23 cellular contexts compared by ENCODE assay signal in the genomic region with DNA sequence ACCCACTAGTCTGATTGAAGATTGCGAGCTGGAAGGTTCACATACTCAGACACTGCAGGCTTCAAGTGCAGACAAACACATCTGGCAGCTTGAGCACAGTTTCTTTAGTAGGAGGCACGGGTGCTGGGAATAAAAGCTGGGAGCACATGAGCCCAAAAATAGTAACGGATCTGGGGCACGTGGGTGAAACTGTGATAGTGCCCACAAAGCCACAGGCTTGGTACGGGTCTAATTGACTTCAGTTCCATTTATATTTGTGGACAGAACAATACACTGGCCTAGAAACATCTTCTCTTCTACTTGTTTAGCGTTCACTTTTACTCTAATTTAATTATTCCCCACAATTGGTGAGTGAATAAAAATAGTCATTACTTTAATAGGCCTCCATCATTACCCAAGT.
DNase-seq lines count a peak whose midpoint lies in the region; ATAC-seq, FAIRE-seq and TF ChIP-seq lines count a peak whose summit lies in the region.
"Had no signal": no experiment of that assay in that cellular context is flagged by ENCODE, and none has a peak within 500 bp of the region (broad histone marks: within the 10 kb centered on the region; RNA-seq: fewer than 3 reads in every experiment).

No MANE protein-coding gene starts in this region.

- POLR2A ChIA-PET in MCF 10A (lab: Yijun Ruan, JAX) = no interaction called here

- H3K4me1 ChIP-seq in trophoblast cell (ENCODE audit: control insufficient read depth in 1 of 2, insufficient read depth in 2 of 2, low read length in 2 of 2) = no peaks in the 10 kb centered on the region

- no TSS peak for BruUV-seq in MCF 10A (replicated peaks; lab: Mats Ljungman, UMichigan)

- H4K91ac ChIP-seq in trophoblast cell (ENCODE audit: low read depth, low read length) = peak overlapping the region; percentile 47

- H2BK120ac ChIP-seq in trophoblast cell (ENCODE audit: insufficient read depth, low read length, poor library complexity) = peak overlapping the region; percentile 60

- peak; percentile 18 for FAIRE-seq in bronchial epithelial cell (lab: Jason Lieb, UNC)
- FAIRE-seq: G401.6, H1 had no signal

- no peak overlapping the region for H3K18ac ChIP-seq in trophoblast cell (ENCODE audit: low read length)

- no peak overlapping the region for H3K4me2 ChIP-seq in trophoblast cell (ENCODE audit: low read length)

- H3K9me3 Mint-ChIP-seq in progenitor cell of endocrine pancreas (ENCODE audit: low read depth) (no peaks in the 10 kb centered on the region), MCF 10A (ENCODE audit: unreplicated experiment) (no peaks in the 10 kb centered on the region)

- H3K9ac ChIP-seq in trophoblast cell (ENCODE audit: low read length) = no peak overlapping the region

- intact Hi-C loops in MCF 10A (cut with micrococcal nuclease) = no loop called here

- no peak overlapping the region for H4K12ac ChIP-seq in trophoblast cell (ENCODE audit: low read depth, low read length)

- no peaks in the 10 kb centered on the region for H3K27me3 ChIP-seq in bronchial epithelial cell (ENCODE audit: control insufficient read depth, insufficient read depth, low read length)
- H3K27me3 ChIP-seq in trophoblast cell (ENCODE audit: insufficient read depth, low read length) = no peaks in the 10 kb centered on the region

- H3K36me3 ChIP-seq in bronchial epithelial cell (ENCODE audit: control insufficient read depth, insufficient read depth, low read length) = no peaks in the 10 kb centered on the region
- no peaks in the 10 kb centered on the region for H3K36me3 ChIP-seq in trophoblast cell (ENCODE audit: control insufficient read depth in 1 of 2, insufficient read depth in 2 of 2, low read length in 2 of 2)

- no peaks in the 10 kb centered on the region for H3K9me3 ChIP-seq in trophoblast cell (ENCODE audit: insufficient read depth, low read depth, low read length)

- no peak for ATAC-seq in HG02759 (IDR thresholded peaks at IDR 0.05; ENCODE audit: unreplicated experiment)
- ATAC-seq: HCT116, Panc1 had no signal

- peak overlapping the region; percentile 35 for H2AFZ ChIP-seq in trophoblast cell (ENCODE audit: insufficient read depth, low read length, poor library complexity)

- DNase-seq in MV-4-11 (lab: John Stamatoyannopoulos, UW) (peak; percentile 9), bronchial epithelial cell (ENCODE audit: low read depth) (no peak), trophoblast cell (no peak), progenitor cell of endocrine pancreas (ENCODE audit: low spot score, unreplicated experiment) (no peak), MCF 10A (ENCODE audit: unreplicated experiment) (no peak)
- DNase-seq in stimulated activated CD4-positive, alpha-beta T cell treated with anti-CD3 and anti-CD28 coated beads, Interleukin-2, amount 100 ng/mL, for 24 hours = no peak
- DNase-seq: C1 segment of cervical spinal cord; CD4-positive, alpha-beta memory T cell; COR-L47; NCI-H1105 treated with DMSO at 0.1 percent for 48 hours; NCI-H146; NCI-H1930; NCI-H2107; NCI-H526 treated with DMSO at 0.1 percent for 48 hours; SHP77 treated with DMSO at 0.1 percent for 48 hours; SW 1271 had no signal

- H3K79me1 ChIP-seq in trophoblast cell (ENCODE audit: low read length) = no peaks in the 10 kb centered on the region

- no peak overlapping the region for H3K4ac ChIP-seq in trophoblast cell (ENCODE audit: low read depth, low read length)

- H3K14ac ChIP-seq in trophoblast cell (ENCODE audit: low read length) = no peak overlapping the region

- H4K8ac ChIP-seq in trophoblast cell (ENCODE audit: low read depth, low read length) = no peak overlapping the region

- H2BK5ac ChIP-seq in trophoblast cell (ENCODE audit: low read depth, low read length, poor library complexity) = no peak overlapping the region

- H3K23ac ChIP-seq in trophoblast cell (ENCODE audit: low read length) = no peak overlapping the region

- no peak overlapping the region for H3K27ac Mint-ChIP-seq in progenitor cell of endocrine pancreas
- H3K27ac Mint-ChIP-seq in MCF 10A (ENCODE audit: low read depth, unreplicated experiment) = no peak overlapping the region
- H3K27ac Mint-ChIP-seq: CD4-positive, alpha-beta memory T cell; IgD-negative memory B cell had no signal

- no CpG with 5 or more reads among the region's 6 CpGs for WGBS in trophoblast cell (ENCODE audit: extremely low coverage, insufficient coverage, insufficient read length)

- H3K27me3 Mint-ChIP-seq in progenitor cell of endocrine pancreas (no peaks in the 10 kb centered on the region), MCF 10A (ENCODE audit: insufficient read depth, unreplicated experiment) (no peaks in the 10 kb centered on the region)
- H3K27me3 Mint-ChIP-seq: CD4-positive, alpha-beta memory T cell; IgD-negative memory B cell had no signal

- H3K36me3 Mint-ChIP-seq in progenitor cell of endocrine pancreas (ENCODE audit: insufficient read depth) = no peaks in the 10 kb centered on the region
- H3K36me3 Mint-ChIP-seq in MCF 10A (ENCODE audit: insufficient read depth, unreplicated experiment) = no peaks in the 10 kb centered on the region
- H3K36me3 Mint-ChIP-seq: CD4-positive, alpha-beta memory T cell; IgD-negative memory B cell had no signal

- TF ChIP-seq CTCF in bronchial epithelial cell (IDR thresholded peaks at IDR 0.05; ENCODE audit: insufficient read depth, low read length, severe bottlenecking) (no peak), progenitor cell of endocrine pancreas (IDR thresholded peaks at IDR 0.05; ENCODE audit: unreplicated experiment) (no peak), MCF 10A (IDR thresholded peaks at IDR 0.05; ENCODE audit: unreplicated experiment) (no peak)

- CTCF ChIA-PET in MCF 10A (lab: Yijun Ruan, JAX) = interaction anchor here (0.6 to 1.3 kb wide), 2 partner anchors 30 to 578 kb away, joined by 3 read pairs; no protein-coding TSS in a partner anchor

- peak overlapping the region; percentile 30 for H2BK12ac ChIP-seq in trophoblast cell (ENCODE audit: low read length)

- H3K27ac ChIP-seq in trophoblast cell (ENCODE audit: low read depth, low read length) = no peak overlapping the region
- H3K27ac ChIP-seq: RWPE1 had no signal

- H3K4me3 Mint-ChIP-seq in progenitor cell of endocrine pancreas (ENCODE audit: low read depth) (no peak overlapping the region), MCF 10A (ENCODE audit: unreplicated experiment) (no peak overlapping the region)
- H3K4me3 Mint-ChIP-seq: CD4-positive, alpha-beta memory T cell; IgD-negative memory B cell had no signal

- H3K4me1 Mint-ChIP-seq in progenitor cell of endocrine pancreas (ENCODE audit: low read depth) (peaks cover 5% of the 10 kb centered on the region), MCF 10A (ENCODE audit: insufficient read depth, unreplicated experiment) (peaks cover 3% of the 10 kb centered on the region)
- H3K4me1 Mint-ChIP-seq: CD4-positive, alpha-beta memory T cell; IgD-negative memory B cell had no signal

- H3K79me2 ChIP-seq in trophoblast cell (ENCODE audit: control insufficient read depth, insufficient read depth, low read length, poor library complexity) = no peaks in the 10 kb centered on the region

- H3K4me3 ChIP-seq in bronchial epithelial cell (ENCODE audit: low read depth, low read length) (no peak overlapping the region), trophoblast cell (ENCODE audit: low read depth, low read length) (no peak overlapping the region)

- H2AK5ac ChIP-seq in trophoblast cell (ENCODE audit: low read length) = no peak overlapping the region
